Comparison of ENCODE assay signal across 35 cellular contexts in genomic region chr18:32332708-32333107, GRCh38.
"Had no signal": no experiment of that assay in that cellular context is flagged by ENCODE, and none has a peak within 500 bp of the region (broad histone marks: within the 10 kb centered on the region; RNA-seq: fewer than 3 reads in every experiment).

No MANE protein-coding gene starts in this region.

- H3K9me3 ChIP-seq: adrenal gland, ascending aorta had no signal

- H3K9me3 Mint-ChIP-seq: activated B cell treated with CpG ODN at 0.5 μM for 24 hours; activated CD4-positive, alpha-beta memory T cell treated with anti-CD3 and anti-CD28 coated beads for 36 hours; activated CD4-positive, alpha-beta T cell treated with anti-CD3 and anti-CD28 coated beads, Interleukin-2, amount 10 ng/mL, durations not matched to agents 24 days and 14 days; activated CD8-positive, alpha-beta T cell treated with anti-CD3 and anti-CD28 coated beads for 36 hours; activated naive CD4-positive, alpha-beta T cell treated with anti-CD3 and anti-CD28 coated beads for 36 hours; activated naive CD4-positive, alpha-beta T cell treated with anti-CD3 and anti-CD28 coated beads, Interleukin-2, amount 50 U/mL, for 72 hours; activated naive CD8-positive, alpha-beta T cell treated with anti-CD3 and anti-CD28 coated beads for 36 hours; activated T-cell treated with anti-CD3 and anti-CD28 coated beads, Interleukin-2, amount 50 U/mL, for 4 hours; activated T-cell treated with anti-CD3 and anti-CD28 coated beads, Interleukin-2, amount 50 U/mL, for 72 hours; activated T-helper 1 cell treated with anti-CD3 and anti-CD28 coated beads, Interleukin-12 subunit alpha, Interleukin-12 subunit beta, Interleukin-2, Interleukin-4 antibody, amounts not matched to agents 30 ng/mL and 10 ng/mL and 1 ng/mL, durations not matched to agents 14 hours and 24 hours and 36 hours; activated T-helper 17 cell treated with anti-CD3 and anti-CD28 coated beads, Interleukin-2, amount 50 U/mL, for 72 hours; brain; T-helper 1 cell treated with Interleukin-12 subunit alpha and Interleukin-12 subunit beta and Interleukin-4 antibody, amounts not matched to agents 30 μg/mL and 1 μg/mL, for 36 hours; T-helper 2 cell treated with Interferon-gamma antibody and Interleukin-4, amounts not matched to agents 5 μg/mL and 100 μg/mL, for 36 hours had no signal

- H3K4me1 Mint-ChIP-seq: activated B cell treated with CpG ODN at 0.5 μM for 24 hours; activated CD4-positive, alpha-beta T cell treated with anti-CD3 and anti-CD28 coated beads, Interleukin-2, amount 10 ng/mL, durations not matched to agents 24 days and 14 days; activated naive CD8-positive, alpha-beta T cell treated with anti-CD3 and anti-CD28 coated beads for 36 hours; activated T-helper 17 cell treated with anti-CD3 and anti-CD28 coated beads, Interleukin-2, amount 50 U/mL, for 72 hours had no signal

- H3K36me3 ChIP-seq: adrenal gland, ascending aorta, cardiac muscle cell had no signal

- DNase-seq: activated B cell treated with CpG ODN at 0.5 μM for 24 hours; activated CD4-positive, alpha-beta memory T cell treated with anti-CD3 and anti-CD28 coated beads for 36 hours; activated CD4-positive, alpha-beta T cell treated with anti-CD3 and anti-CD28 coated beads for 4 hours; activated CD4-positive, alpha-beta T cell treated with anti-CD3 and anti-CD28 coated beads, Interleukin-2, amount 10 ng/mL, durations not matched to agents 24 days and 14 days; activated CD4-positive, alpha-beta T cell treated with anti-CD3 and anti-CD28 coated beads, Interleukin-2, amount 50 U/mL, for 1 hour; activated CD4-positive, alpha-beta T cell treated with anti-CD3 and anti-CD28 coated beads, Interleukin-2, amount 50 U/mL, for 4 hours; activated CD4-positive, CD25-positive, alpha-beta regulatory T cell treated with anti-CD3 and anti-CD28 coated beads, Interleukin-2, amount 50 U/mL, for 72 hours; activated CD8-positive, alpha-beta memory T cell treated with anti-CD3 and anti-CD28 coated beads, Interleukin-2, amount 50 U/mL, for 4 hours; activated CD8-positive, alpha-beta T cell treated with anti-CD3 and anti-CD28 coated beads for 36 hours; activated effector memory CD4-positive, alpha-beta T cell treated with anti-CD3 and anti-CD28 coated beads, Interleukin-2, amount 50 U/mL, for 16 hours; activated gamma-delta T cell treated with Interleukin-2 at 50 U/mL for 16 hours; activated naive CD4-positive, alpha-beta T cell; activated naive CD4-positive, alpha-beta T cell treated with anti-CD3 and anti-CD28 coated beads for 36 hours; activated naive CD4-positive, alpha-beta T cell treated with anti-CD3 and anti-CD28 coated beads, Interleukin-2, amount 50 U/mL, for 16 hours; activated naive CD8-positive, alpha-beta T cell treated with anti-CD3 and anti-CD28 coated beads for 36 hours; activated T-cell treated with anti-CD3 and anti-CD28 coated beads for 4 hours; activated T-cell treated with anti-CD3 and anti-CD28 coated beads, Interleukin-2, amount 50 U/mL, for 1 hour; activated T-cell treated with anti-CD3 and anti-CD28 coated beads, Interleukin-2, amount 50 U/mL, for 4 hours; activated T-cell treated with anti-CD3 and anti-CD28 coated beads, Interleukin-2, amount 50 U/mL, for 72 hours; adrenal gland; amniotic stem cell; anterior cingulate cortex; central memory CD4-positive, alpha-beta T cell; T-helper 1 cell; T-helper 2 cell; T-helper 9 cell had no signal

- H3K36me3 Mint-ChIP-seq: activated CD4-positive, alpha-beta memory T cell treated with anti-CD3 and anti-CD28 coated beads for 36 hours; activated naive CD4-positive, alpha-beta T cell treated with anti-CD3 and anti-CD28 coated beads, Interleukin-2, amount 50 U/mL, for 72 hours; activated naive CD8-positive, alpha-beta T cell treated with anti-CD3 and anti-CD28 coated beads for 36 hours; brain had no signal

- H3K4me3 ChIP-seq: adrenal gland, ascending aorta, cardiac muscle cell had no signal

- H3K27me3 ChIP-seq: adrenal gland, ascending aorta, cardiac muscle cell had no signal

- H3K27ac ChIP-seq: adrenal gland, ascending aorta, cardiac muscle cell, VCaP had no signal

- H3K27ac Mint-ChIP-seq: activated B cell treated with CpG ODN at 0.5 μM for 24 hours; activated CD4-positive, alpha-beta memory T cell treated with anti-CD3 and anti-CD28 coated beads for 36 hours; activated CD4-positive, alpha-beta T cell treated with anti-CD3 and anti-CD28 coated beads, Interleukin-2, amount 10 ng/mL, durations not matched to agents 24 days and 14 days; activated CD8-positive, alpha-beta T cell treated with anti-CD3 and anti-CD28 coated beads for 36 hours; activated naive CD4-positive, alpha-beta T cell treated with anti-CD3 and anti-CD28 coated beads for 36 hours; activated naive CD4-positive, alpha-beta T cell treated with anti-CD3 and anti-CD28 coated beads, Interleukin-2, amount 50 U/mL, for 72 hours; activated naive CD8-positive, alpha-beta T cell treated with anti-CD3 and anti-CD28 coated beads for 36 hours; activated T-cell treated with anti-CD3 and anti-CD28 coated beads, Interleukin-2, amount 50 U/mL, for 72 hours; activated T-helper 1 cell treated with anti-CD3 and anti-CD28 coated beads, Interleukin-12 subunit alpha, Interleukin-12 subunit beta, Interleukin-2, Interleukin-4 antibody, amounts not matched to agents 30 ng/mL and 10 ng/mL and 1 ng/mL, durations not matched to agents 14 hours and 24 hours and 36 hours; activated T-helper 17 cell treated with anti-CD3 and anti-CD28 coated beads, Interleukin-2, amount 50 U/mL, for 72 hours; T-helper 1 cell treated with Interleukin-12 subunit alpha and Interleukin-12 subunit beta and Interleukin-4 antibody, amounts not matched to agents 30 μg/mL and 1 μg/mL, for 36 hours; T-helper 2 cell treated with Interferon-gamma antibody and Interleukin-4, amounts not matched to agents 5 μg/mL and 100 μg/mL, for 36 hours had no signal

- H3K4me3 Mint-ChIP-seq: activated B cell treated with CpG ODN at 0.5 μM for 24 hours; activated CD4-positive, alpha-beta memory T cell treated with anti-CD3 and anti-CD28 coated beads for 36 hours; activated CD4-positive, alpha-beta T cell treated with anti-CD3 and anti-CD28 coated beads, Interleukin-2, amount 10 ng/mL, durations not matched to agents 24 days and 14 days; activated CD8-positive, alpha-beta T cell treated with anti-CD3 and anti-CD28 coated beads for 36 hours; activated naive CD4-positive, alpha-beta T cell treated with anti-CD3 and anti-CD28 coated beads for 36 hours; activated naive CD8-positive, alpha-beta T cell treated with anti-CD3 and anti-CD28 coated beads for 36 hours; activated T-cell treated with anti-CD3 and anti-CD28 coated beads, Interleukin-2, amount 50 U/mL, for 4 hours; activated T-cell treated with anti-CD3 and anti-CD28 coated beads, Interleukin-2, amount 50 U/mL, for 72 hours; activated T-helper 1 cell treated with anti-CD3 and anti-CD28 coated beads, Interleukin-12 subunit alpha, Interleukin-12 subunit beta, Interleukin-2, Interleukin-4 antibody, amounts not matched to agents 30 ng/mL and 10 ng/mL and 1 ng/mL, durations not matched to agents 14 hours and 24 hours and 36 hours; activated T-helper 17 cell treated with anti-CD3 and anti-CD28 coated beads, Interleukin-2, amount 50 U/mL, for 72 hours; brain; T-helper 1 cell treated with Interleukin-12 subunit alpha and Interleukin-12 subunit beta and Interleukin-4 antibody, amounts not matched to agents 30 μg/mL and 1 μg/mL, for 36 hours; T-helper 2 cell treated with Interferon-gamma antibody and Interleukin-4, amounts not matched to agents 5 μg/mL and 100 μg/mL, for 36 hours had no signal

- ATAC-seq: activated CD8-positive, alpha-beta T cell treated with anti-CD3 and anti-CD28 coated beads for 36 hours; activated naive CD4-positive, alpha-beta T cell treated with anti-CD3 and anti-CD28 coated beads, Interleukin-2, amount 50 U/mL, for 72 hours; activated T-cell treated with anti-CD3 and anti-CD28 coated beads, Interleukin-2, amount 50 U/mL, for 4 hours; activated T-cell treated with anti-CD3 and anti-CD28 coated beads, Interleukin-2, amount 50 U/mL, for 72 hours; activated T-helper 17 cell treated with anti-CD3 and anti-CD28 coated beads, Interleukin-2, amount 50 U/mL, for 72 hours had no signal

- H3K27me3 Mint-ChIP-seq: activated B cell treated with CpG ODN at 0.5 μM for 24 hours, brain had no signal
